In the genomic region with DNA sequence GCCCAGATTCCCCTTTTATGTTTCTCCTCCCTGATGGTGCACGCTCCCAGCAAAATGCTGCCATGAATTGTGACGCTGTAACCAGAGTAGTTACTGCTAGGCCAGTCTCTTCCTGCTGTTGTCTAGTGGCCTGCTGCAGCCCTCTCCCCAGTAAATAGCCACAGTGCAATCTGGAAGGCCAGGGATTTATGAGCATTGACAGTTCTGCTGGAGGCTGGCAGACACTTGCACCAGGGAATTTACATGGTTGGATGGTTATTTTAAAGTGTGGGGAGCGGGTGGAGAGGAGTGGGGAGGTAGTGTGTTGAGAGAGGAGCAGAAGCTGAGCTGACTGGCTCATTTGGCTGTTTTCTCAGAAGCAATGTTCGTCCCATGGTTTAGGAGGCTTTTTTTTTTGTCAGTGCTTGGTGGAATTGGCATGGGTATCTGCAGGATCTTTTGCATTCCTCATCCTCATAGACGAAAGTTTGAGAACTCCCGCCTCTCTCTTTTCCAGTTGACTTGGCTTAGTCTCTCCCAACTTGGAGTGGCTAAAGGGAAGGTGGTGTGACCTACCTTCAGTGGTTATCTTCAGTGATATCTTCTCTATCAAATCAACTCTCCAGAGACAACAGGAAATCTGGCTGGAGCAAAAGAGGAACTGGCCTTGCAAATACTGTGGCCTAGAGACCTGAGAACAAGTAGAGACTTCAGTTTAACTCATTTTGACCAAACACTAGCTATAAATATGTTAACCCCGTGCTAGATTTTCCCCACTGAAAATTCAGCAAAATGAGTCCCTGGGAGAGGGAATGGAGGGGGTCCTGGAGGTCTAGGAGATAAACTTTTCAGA, we compare ENCODE assay signal across 9 cellular contexts.
DNase-seq lines count a peak whose midpoint lies in the region; ATAC-seq and FAIRE-seq lines count a peak whose summit lies in the region.
"Had no signal": no experiment of that assay in that cellular context is flagged by ENCODE, and none has a peak within 500 bp of the region (broad histone marks: within the 10 kb centered on the region; RNA-seq: fewer than 3 reads in every experiment).

No MANE protein-coding gene starts in this region.

- H3K4me3 ChIP-seq in mucosa of rectum (ENCODE audit: low read length in 2 of 2) (no peak overlapping the region), small intestine (ENCODE audit: low read depth in 1 of 2, low read length in 2 of 2) (no peak overlapping the region)

- ATAC-seq in GM18517 (IDR thresholded peaks at IDR 0.05; ENCODE audit: unreplicated experiment) (peak; percentile 62), HG02938 (IDR thresholded peaks at IDR 0.05; ENCODE audit: unreplicated experiment) (peak; percentile 57)

- no peak overlapping the region for H3K27ac Mint-ChIP-seq in activated naive CD8-positive, alpha-beta T cell treated with anti-CD3 and anti-CD28 coated beads for 36 hours

- no peak overlapping the region for H3K9ac ChIP-seq in mucosa of rectum (ENCODE audit: low read depth in 1 of 2, low read length in 2 of 2)

- peaks cover 0 to 3% of the 10 kb centered on the region in 2 donors for H3K4me1 ChIP-seq in mucosa of rectum (ENCODE audit: control insufficient read depth in 2 of 2, insufficient read depth in 2 of 2, low read length in 2 of 2)
- H3K4me1 ChIP-seq in small intestine (ENCODE audit: control insufficient read depth in 2 of 2, insufficient read depth in 1 of 2, low read depth in 1 of 2, low read length in 1 of 2) = no peaks in the 10 kb centered on the region

- peak overlapping the region; percentile 64 to 65 for H3K27ac ChIP-seq in mucosa of rectum (ENCODE audit: low read depth in 2 of 2, low read length in 2 of 2)
- no peak overlapping the region for H3K27ac ChIP-seq in small intestine (ENCODE audit: low read depth in 1 of 2, low read length in 1 of 2)

- no peaks in the 10 kb centered on the region for H3K4me1 Mint-ChIP-seq in activated naive CD8-positive, alpha-beta T cell treated with anti-CD3 and anti-CD28 coated beads for 36 hours

- 74 to 91% (median 86%) methylated on average over 7 of the region's 7 CpGs for WGBS in small intestine, 3 donors

- DNase-seq in NOMO-1 treated with DMSO at 0.1 percent for 48 hours (lab: John Stamatoyannopoulos, UW; ENCODE audit: unreplicated experiment) (peak; percentile 79), small intestine (no peak), HuH-7.5 (ENCODE audit: low spot score) (no peak), GM03348 (ENCODE audit: low spot score) (no peak)
- DNase-seq in activated naive CD8-positive, alpha-beta T cell treated with anti-CD3 and anti-CD28 coated beads for 36 hours = no peak
- DNase-seq: DMS53 had no signal

- no peaks in the 10 kb centered on the region for H3K9me3 ChIP-seq in mucosa of rectum (ENCODE audit: control insufficient read depth in 2 of 2, low read length in 2 of 2)
- no peaks in the 10 kb centered on the region for H3K9me3 ChIP-seq in small intestine (ENCODE audit: control insufficient read depth, low read depth)

- H3K9me3 Mint-ChIP-seq in activated naive CD8-positive, alpha-beta T cell treated with anti-CD3 and anti-CD28 coated beads for 36 hours = no peaks in the 10 kb centered on the region

- H3K27me3 ChIP-seq in mucosa of rectum (ENCODE audit: control insufficient read depth in 2 of 2, insufficient read depth in 2 of 2, low read length in 2 of 2) (no peaks in the 10 kb centered on the region), small intestine (ENCODE audit: control insufficient read depth in 2 of 2, insufficient read depth in 2 of 2, low read length in 2 of 2) (no peaks in the 10 kb centered on the region)

- H3K27me3 Mint-ChIP-seq in activated naive CD8-positive, alpha-beta T cell treated with anti-CD3 and anti-CD28 coated beads for 36 hours = no peaks in the 10 kb centered on the region

- no peak for FAIRE-seq in small intestine (lab: Jason Lieb, UNC)

- H3K36me3 ChIP-seq in mucosa of rectum (ENCODE audit: control insufficient read depth in 2 of 2, insufficient read depth in 2 of 2, low read length in 2 of 2) = peaks cover 22 to 33% of the 10 kb centered on the region in 2 donors
- H3K36me3 ChIP-seq in small intestine (ENCODE audit: control insufficient read depth in 2 of 2, insufficient read depth in 2 of 2, low read length in 2 of 2) = peaks cover 8 to 9% of the 10 kb centered on the region in 2 donors

- peaks cover 12% of the 10 kb centered on the region for H3K36me3 Mint-ChIP-seq in activated naive CD8-positive, alpha-beta T cell treated with anti-CD3 and anti-CD28 coated beads for 36 hours

- no peak overlapping the region for H3K4me3 Mint-ChIP-seq in activated naive CD8-positive, alpha-beta T cell treated with anti-CD3 and anti-CD28 coated beads for 36 hours

Comparison
In these comparisons a context has a peak if more than half of its experiments do, and no peak if none do; other contexts are left out.
1. H3K27ac ChIP-seq: peak in mucosa of rectum (2 of 2); none in small intestine (0 of 2).